2 cellular contexts compared by ENCODE assay signal in genomic region chr13:106523566-106523965, GRCh38.
TF ChIP-seq lines count a peak whose summit lies in the region.

No MANE protein-coding gene starts in this region.

TF ChIP-seq in HepG2, 621 proteins besides CTCF, POLR2A, EP300 and RAD21 (continues in another document):
- TF ChIP-seq PRDM10 (CRISPR knock-in tag; IDR thresholded peaks at IDR 0.05; ENCODE audit: low read depth) (no peak), IKZF5 (CRISPR knock-in tag; IDR thresholded peaks at IDR 0.05) (no peak)
- TF ChIP-seq, protein P1, sequence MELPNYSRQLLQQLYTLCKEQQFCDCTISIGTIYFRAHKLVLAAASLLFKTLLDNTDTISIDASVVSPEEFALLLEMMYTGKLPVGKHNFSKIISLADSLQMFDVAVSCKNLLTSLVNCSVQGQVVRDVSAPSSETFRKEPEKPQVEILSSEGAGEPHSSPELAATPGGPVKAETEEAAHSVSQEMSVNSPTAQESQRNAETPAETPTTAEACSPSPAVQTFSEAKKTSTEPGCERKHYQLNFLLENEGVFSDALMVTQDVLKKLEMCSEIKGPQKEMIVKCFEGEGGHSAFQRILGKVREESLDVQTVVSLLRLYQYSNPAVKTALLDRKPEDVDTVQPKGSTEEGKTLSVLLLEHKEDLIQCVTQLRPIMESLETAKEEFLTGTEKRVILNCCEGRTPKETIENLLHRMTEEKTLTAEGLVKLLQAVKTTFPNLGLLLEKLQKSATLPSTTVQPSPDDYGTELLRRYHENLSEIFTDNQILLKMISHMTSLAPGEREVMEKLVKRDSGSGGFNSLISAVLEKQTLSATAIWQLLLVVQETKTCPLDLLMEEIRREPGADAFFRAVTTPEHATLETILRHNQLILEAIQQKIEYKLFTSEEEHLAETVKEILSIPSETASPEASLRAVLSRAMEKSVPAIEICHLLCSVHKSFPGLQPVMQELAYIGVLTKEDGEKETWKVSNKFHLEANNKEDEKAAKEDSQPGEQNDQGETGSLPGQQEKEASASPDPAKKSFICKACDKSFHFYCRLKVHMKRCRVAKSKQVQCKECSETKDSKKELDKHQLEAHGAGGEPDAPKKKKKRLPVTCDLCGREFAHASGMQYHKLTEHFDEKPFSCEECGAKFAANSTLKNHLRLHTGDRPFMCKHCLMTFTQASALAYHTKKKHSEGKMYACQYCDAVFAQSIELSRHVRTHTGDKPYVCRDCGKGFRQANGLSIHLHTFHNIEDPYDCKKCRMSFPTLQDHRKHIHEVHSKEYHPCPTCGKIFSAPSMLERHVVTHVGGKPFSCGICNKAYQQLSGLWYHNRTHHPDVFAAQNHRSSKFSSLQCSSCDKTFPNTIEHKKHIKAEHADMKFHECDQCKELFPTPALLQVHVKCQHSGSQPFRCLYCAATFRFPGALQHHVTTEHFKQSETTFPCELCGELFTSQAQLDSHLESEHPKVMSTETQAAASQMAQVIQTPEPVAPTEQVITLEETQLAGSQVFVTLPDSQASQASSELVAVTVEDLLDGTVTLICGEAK (IDR thresholded peaks at IDR 0.05), result no peak
- TF ChIP-seq, protein P1 (CRISPR knock-in tag; IDR thresholded peaks at IDR 0.05), result no peak

TF ChIP-seq in GM23338, 12 proteins besides CTCF, POLR2A, EP300 and RAD21:
- TF ChIP-seq CREB1 (CRISPR knock-in tag; IDR thresholded peaks at IDR 0.05; ENCODE audit: low read depth) (no peak), POLR2AphosphoS5 (IDR thresholded peaks at IDR 0.05; ENCODE audit: low read depth) (no peak), ZNF462 (CRISPR knock-in tag; IDR thresholded peaks at IDR 0.05) (no peak), ZNF331 (CRISPR knock-in tag; IDR thresholded peaks at IDR 0.05; ENCODE audit: low read depth) (no peak), ZNF114 (CRISPR knock-in tag; IDR thresholded peaks at IDR 0.05) (no peak), EZH2phosphoT487 (IDR thresholded peaks at IDR 0.05; ENCODE audit: unreplicated experiment) (no peak), EZH2 (IDR thresholded peaks at IDR 0.05; ENCODE audit: low read depth, unreplicated experiment) (no peak), ETS1 (IDR thresholded peaks at IDR 0.05) (no peak), JUNB (IDR thresholded peaks at IDR 0.05; ENCODE audit: unreplicated experiment) (no peak), STAT1 (IDR thresholded peaks at IDR 0.05; ENCODE audit: unreplicated experiment) (no peak), NANOG (IDR thresholded peaks at IDR 0.05; ENCODE audit: borderline replicate concordance) (no peak), REST (IDR thresholded peaks at IDR 0.05; ENCODE audit: unreplicated experiment) (no peak)
TF ChIP-seq in GM23338: peak in this region for 0.
